ENCODE assay signal across 19 cellular contexts in genomic region chr11:74022541-74022940, GRCh38.
"Had no signal": no experiment of that assay in that cellular context is flagged by ENCODE, and none has a peak within 500 bp of the region (broad histone marks: within the 10 kb centered on the region; RNA-seq: fewer than 3 reads in every experiment).

No MANE protein-coding gene starts in this region.

- H3K36me3 ChIP-seq: sigmoid colon, thyroid gland had no signal

- H3K27ac Mint-ChIP-seq: activated naive CD4-positive, alpha-beta T cell treated with anti-CD3 and anti-CD28 coated beads, Interleukin-2, amount 50 U/mL, for 24 hours; brain; progenitor cell of endocrine pancreas; WTC11 had no signal

- H3K4me3 ChIP-seq: hepatocyte, sigmoid colon, thyroid gland had no signal

- H3K27me3 ChIP-seq: foreskin keratinocyte, hepatocyte, sigmoid colon, thyroid gland had no signal

- H3K4me1 Mint-ChIP-seq: brain had no signal

- DNase-seq: activated gamma-delta T cell treated with Interleukin-2 at 50 U/mL for 16 hours; activated T-cell treated with anti-CD3 and anti-CD28 coated beads, Interleukin-2, amount 50 U/mL, for 1 hour; aorta; effector memory CD4-positive, alpha-beta T cell; foreskin keratinocyte; glutamatergic neuron; mesendoderm; naive B cell; retina; sigmoid colon; stimulated activated CD4-positive, alpha-beta T cell treated with anti-CD3 and anti-CD28 coated beads, Interleukin-4, amount 100 ng/mL, for 24 hours; stimulated activated naive CD4-positive, alpha-beta T cell treated with Interleukin-2 at 50 U/mL for 16 hours; T-helper 1 cell; thyroid gland had no signal

- H3K27me3 Mint-ChIP-seq: activated naive CD4-positive, alpha-beta T cell treated with anti-CD3 and anti-CD28 coated beads, Interleukin-2, amount 50 U/mL, for 24 hours; brain; naive B cell; progenitor cell of endocrine pancreas had no signal

- H3K9me3 ChIP-seq: sigmoid colon, thyroid gland had no signal

- H3K4me3 Mint-ChIP-seq: activated naive CD4-positive, alpha-beta T cell treated with anti-CD3 and anti-CD28 coated beads, Interleukin-2, amount 50 U/mL, for 24 hours; brain; naive B cell; WTC11 had no signal

- H3K27ac ChIP-seq: foreskin keratinocyte, hepatocyte, thyroid gland had no signal

- ATAC-seq: foreskin keratinocyte, WTC11 had no signal

- H3K9me3 Mint-ChIP-seq: activated naive CD4-positive, alpha-beta T cell treated with anti-CD3 and anti-CD28 coated beads, Interleukin-2, amount 50 U/mL, for 24 hours; brain; naive B cell; WTC11 had no signal
